1 cellular context compared by ENCODE assay signal in genomic region chr11:44785856-44786606, GRCh38.
TF ChIP-seq lines count a peak whose summit lies in the region.

No MANE protein-coding gene starts in this region.

TF ChIP-seq in HepG2, 621 proteins besides CTCF, POLR2A, EP300 and RAD21 (continued from another document):
- TF ChIP-seq FOSL2 (CRISPR knock-in tag; IDR thresholded peaks at IDR 0.05) (no peak), ASH2L (IDR thresholded peaks at IDR 0.05; ENCODE audit: insufficient read length, low read depth, low read length) (no peak), ELK4 (CRISPR knock-in tag; IDR thresholded peaks at IDR 0.05; ENCODE audit: borderline replicate concordance) (no peak), POGK (CRISPR knock-in tag; conservative IDR thresholded peaks at IDR 0.05) (no peak), ZSCAN20 (CRISPR knock-in tag; IDR thresholded peaks at IDR 0.05; ENCODE audit: borderline replicate concordance) (no peak), SP2 (CRISPR knock-in tag; IDR thresholded peaks at IDR 0.05) (no peak), IKZF1 (IDR thresholded peaks at IDR 0.05) (no peak), KLF9 (CRISPR knock-in tag; IDR thresholded peaks at IDR 0.05; ENCODE audit: low read depth) (no peak), ZNF781 (CRISPR knock-in tag; IDR thresholded peaks at IDR 0.05; ENCODE audit: borderline replicate concordance, not compliant biosample characterization) (no peak)
